In genomic region chr12:57837779-57838562, GRCh38 we compare ENCODE assay signal across 1 cellular context.
TF ChIP-seq lines count a peak whose summit lies in the region.

No MANE protein-coding gene starts in this region.

TF ChIP-seq in GM12878, 131 proteins besides CTCF, POLR2A, EP300 and RAD21:
- TF ChIP-seq EED (IDR thresholded peaks at IDR 0.05; ENCODE audit: low read depth) (peak; percentile 57; the same call in 1 of the 2 replicates), HSF1 (IDR thresholded peaks at IDR 0.05; ENCODE audit: low read depth, low read length) (no peak), IKZF1 (conservative IDR thresholded peaks at IDR 0.05) (0 out of 2 replicates have a peak, but pooled peaks have one; percentile 19), PML (IDR thresholded peaks at IDR 0.05; ENCODE audit: low read length) (no peak), ATF7 (IDR thresholded peaks at IDR 0.05; ENCODE audit: low read depth) (no peak), SUPT20H (IDR thresholded peaks at IDR 0.05; ENCODE audit: borderline replicate concordance, control insufficient read depth, low read depth, low read length) (no peak), NR2F1 (conservative IDR thresholded peaks at IDR 0.05) (peak; percentile 37), NBN (IDR thresholded peaks at IDR 0.05) (no peak), SPI1 (IDR thresholded peaks at IDR 0.05; ENCODE audit: borderline replicate concordance, insufficient read depth, low read depth, low read length) (no peak), E2F4 (IDR thresholded peaks at IDR 0.05; ENCODE audit: low read depth, low read length) (no peak), BCL11A (IDR thresholded peaks at IDR 0.05; ENCODE audit: low read depth, low read length) (no peak)
